ENCODE assay signal across 7 cellular contexts in genomic region chrX:35380808-35381700, GRCh38.
DNase-seq lines count a peak whose midpoint lies in the region; ATAC-seq and TF ChIP-seq lines count a peak whose summit lies in the region.

No MANE protein-coding gene starts in this region.

- POLR2A ChIA-PET in HEK293T (lab: Yijun Ruan, JAX): no interaction called here

- WGBS in mammary epithelial cell (ENCODE audit: low coverage, missing lambda C conversion rate): 76% methylated on average over 5 of the region's 6 CpGs

- BruUV-seq in mammary epithelial cell (replicated peaks; lab: Mats Ljungman, UMichigan): no TSS peak

- dilution Hi-C loops in mammary epithelial cell (cut with HindIII; ENCODE audit: low sequenced_read_pairs): no loop called here

- peaks cover 4% of the 10 kb centered on the region for H3K27me3 Mint-ChIP-seq in osteocyte (ENCODE audit: unreplicated experiment)
- H3K27me3 Mint-ChIP-seq in activated naive CD8-positive, alpha-beta T cell treated with anti-CD3 and anti-CD28 coated beads for 36 hours: no peaks in the 10 kb centered on the region

- peak overlapping the region; percentile 5 for H2AFZ ChIP-seq in mammary epithelial cell (ENCODE audit: low read depth, low read length)

- H3K27me3 ChIP-seq in mammary epithelial cell (ENCODE audit: insufficient read depth, low read length): peaks cover 2% of the 10 kb centered on the region

- TF ChIP-seq CTCF in mammary epithelial cell (conservative IDR thresholded peaks at IDR 0.05 in 1 of 2, IDR thresholded peaks at IDR 0.05 in 1 of 2; ENCODE audit: extremely low read depth in 1 of 2, insufficient read depth in 1 of 2, low read depth in 1 of 2, low read length in 2 of 2) (peak; percentile 86 to 90), osteocyte (IDR thresholded peaks at IDR 0.05) (peak; percentile 52)

- DNase-seq in HEK293T (ENCODE audit: extremely low spot score) (peak; percentile 6), NAMALWA (ENCODE audit: low spot score) (peak; percentile 12), mammary epithelial cell (peak; percentile 42), osteocyte (ENCODE audit: extremely low spot score, unreplicated experiment) (no peak), posterior vena cava (ENCODE audit: low spot score) (no peak)
- no peak for DNase-seq in activated naive CD8-positive, alpha-beta T cell treated with anti-CD3 and anti-CD28 coated beads for 36 hours

- H3K4me3 Mint-ChIP-seq in osteocyte (ENCODE audit: unreplicated experiment): no peak overlapping the region
- H3K4me3 Mint-ChIP-seq in activated naive CD8-positive, alpha-beta T cell treated with anti-CD3 and anti-CD28 coated beads for 36 hours: no peak overlapping the region

- no peak overlapping the region for H3K4me3 ChIP-seq in mammary epithelial cell (replicated peaks in 1 of 3; ENCODE audit: insufficient read depth in 1 of 3, low read depth in 2 of 3, low read length in 3 of 3)

- no peaks in the 10 kb centered on the region for H4K20me1 ChIP-seq in mammary epithelial cell (ENCODE audit: insufficient read depth, low read length)

- H3K27ac ChIP-seq in mammary epithelial cell (ENCODE audit: insufficient read depth, low read depth, low read length): no peak overlapping the region

- H3K9me3 Mint-ChIP-seq in osteocyte (ENCODE audit: unreplicated experiment): peaks cover 5% of the 10 kb centered on the region
- no peaks in the 10 kb centered on the region for H3K9me3 Mint-ChIP-seq in activated naive CD8-positive, alpha-beta T cell treated with anti-CD3 and anti-CD28 coated beads for 36 hours

- in situ Hi-C loops in mammary epithelial cell (cut with MboI; ENCODE audit: low sequenced_read_pairs in 2 of 2): loop anchor here (25.0 kb wide), 1 partner anchor 356 kb away; no protein-coding TSS in a partner anchor

- ATAC-seq in GM18498 (IDR thresholded peaks at IDR 0.05; ENCODE audit: unreplicated experiment): peak; percentile 82

- no peaks in the 10 kb centered on the region for H3K9me3 ChIP-seq in mammary epithelial cell (replicated peaks; ENCODE audit: insufficient read depth, low read length)

- H3K9ac ChIP-seq in mammary epithelial cell (ENCODE audit: insufficient read depth, low read length): no peak overlapping the region

- H3K36me3 ChIP-seq in mammary epithelial cell (ENCODE audit: insufficient read depth, low read length): no peaks in the 10 kb centered on the region

- H3K4me1 ChIP-seq in mammary epithelial cell (ENCODE audit: insufficient read depth, low read length): no peaks in the 10 kb centered on the region

- no peaks in the 10 kb centered on the region for H3K4me1 Mint-ChIP-seq in osteocyte (ENCODE audit: unreplicated experiment)
- no peaks in the 10 kb centered on the region for H3K4me1 Mint-ChIP-seq in activated naive CD8-positive, alpha-beta T cell treated with anti-CD3 and anti-CD28 coated beads for 36 hours

- intact Hi-C loops in mammary epithelial cell (cut with micrococcal nuclease) (loop anchor here (1.0 kb wide), 1 partner anchor 345 kb away; no protein-coding TSS in a partner anchor), posterior vena cava (cut with DNase I) (no loop called here)

- H3K4me2 ChIP-seq in mammary epithelial cell (ENCODE audit: insufficient read depth, low read depth, low read length): no peak overlapping the region

- H3K27ac Mint-ChIP-seq in osteocyte (ENCODE audit: unreplicated experiment): no peak overlapping the region
- no peak overlapping the region for H3K27ac Mint-ChIP-seq in activated naive CD8-positive, alpha-beta T cell treated with anti-CD3 and anti-CD28 coated beads for 36 hours

- CTCF ChIA-PET in HEK293T (lab: Yijun Ruan, JAX) (no interaction called here), mammary epithelial cell (lab: Charles Lee; ENCODE audit: low non-redundant PET) (interaction anchor here (0.6 kb wide), 1 partner anchor 41 kb away, joined by 9 read pairs; no protein-coding TSS in a partner anchor)

- no peaks in the 10 kb centered on the region for H3K79me2 ChIP-seq in mammary epithelial cell (ENCODE audit: insufficient read depth, low read length)

- H3K36me3 Mint-ChIP-seq in osteocyte (ENCODE audit: unreplicated experiment): no peaks in the 10 kb centered on the region
- no peaks in the 10 kb centered on the region for H3K36me3 Mint-ChIP-seq in activated naive CD8-positive, alpha-beta T cell treated with anti-CD3 and anti-CD28 coated beads for 36 hours

TF ChIP-seq in HEK293T, 16 proteins besides CTCF, POLR2A, EP300 and RAD21:
- TF ChIP-seq HDGF (IDR thresholded peaks at IDR 0.05; ENCODE audit: borderline replicate concordance) (no peak), L3MBTL2 (conservative IDR thresholded peaks at IDR 0.05) (no peak), CTBP1 (IDR thresholded peaks at IDR 0.05; ENCODE audit: borderline replicate concordance) (no peak), SP1 (IDR thresholded peaks at IDR 0.05) (no peak), ELF4 (IDR thresholded peaks at IDR 0.05) (no peak)

Comparison
In these comparisons a context has a peak if more than half of its experiments do, and no peak if none do; other contexts are left out.
1. DNase-seq: peak in HEK293T (single experiment), NAMALWA (single experiment) and mammary epithelial cell (single experiment); none in osteocyte (single experiment), activated naive CD8-positive, alpha-beta T cell treated with anti-CD3 and anti-CD28 coated beads for 36 hours (single experiment) and posterior vena cava (single experiment).